10 cellular contexts compared by ENCODE assay signal in genomic region chr11:48361289-48361688, GRCh38. TPM values are rescaled to one million over a fixed set of nuclear protein-coding genes. Genes with fewer than 3 reads are reported as not detected.
"Had no signal": no experiment of that assay in that cellular context is flagged by ENCODE, and none has a peak within 500 bp of the region (broad histone marks: within the 10 kb centered on the region; RNA-seq: fewer than 3 reads in every experiment).

No MANE protein-coding gene starts in this region.

RNA-seq across cellular contexts. Expression of gene OR4C5, which starts 5.0 kb away (rescaled TPM):
- polyA plus RNA-seq: naive thymus-derived CD8-positive, alpha-beta T cell; neural cell; ovary; pancreas; psoas muscle; right cardiac atrium; sigmoid colon; small intestine; smooth muscle cell; spleen had no signal

RNA-seq across cellular contexts. Expression of gene OR4C3, which starts 36.6 kb away (rescaled TPM):
- polyA plus RNA-seq: naive thymus-derived CD8-positive, alpha-beta T cell; neural cell; ovary; pancreas; psoas muscle; right cardiac atrium; sigmoid colon; small intestine; smooth muscle cell; spleen had no signal

RNA-seq across cellular contexts. Expression of gene OR4S1, which starts 55.3 kb away (rescaled TPM):
- polyA plus RNA-seq: naive thymus-derived CD8-positive, alpha-beta T cell; neural cell; ovary; pancreas; psoas muscle; right cardiac atrium; sigmoid colon; small intestine; smooth muscle cell; spleen had no signal
